Comparison of ENCODE assay signal across 19 cellular contexts in genomic region chr15:66670198-66670597, GRCh38.
"Had no signal": no experiment of that assay in that cellular context is flagged by ENCODE, and none has a peak within 500 bp of the region (broad histone marks: within the 10 kb centered on the region; RNA-seq: fewer than 3 reads in every experiment).

No MANE protein-coding gene starts in this region.

- H3K4me3 ChIP-seq: heart right ventricle, lower lobe of right lung, thoracic aorta, upper lobe of left lung had no signal

- H3K4me3 Mint-ChIP-seq: activated B cell treated with CpG ODN at 0.5 μM for 24 hours; activated CD4-positive, alpha-beta T cell treated with anti-CD3 and anti-CD28 coated beads for 36 hours; activated naive CD4-positive, alpha-beta T cell treated with anti-CD3 and anti-CD28 coated beads for 36 hours; activated naive CD8-positive, alpha-beta T cell treated with anti-CD3 and anti-CD28 coated beads, Interleukin-2, amount 10 ng/mL, durations not matched to agents 7 days and 5 days; natural killer cell treated with Interleukin-12 subunit alpha and Interleukin-12 subunit beta and Interleukin-15 and Interleukin-18, amount 100 ng/mL, for 72 hours had no signal

- H3K27me3 ChIP-seq: heart right ventricle, upper lobe of left lung had no signal

- H3K9me3 ChIP-seq: lower lobe of right lung, thoracic aorta, upper lobe of left lung had no signal

- H3K27ac Mint-ChIP-seq: activated B cell treated with CpG ODN at 0.5 μM for 24 hours; activated CD4-positive, alpha-beta T cell treated with anti-CD3 and anti-CD28 coated beads for 36 hours; activated naive CD4-positive, alpha-beta T cell treated with anti-CD3 and anti-CD28 coated beads for 36 hours; activated naive CD8-positive, alpha-beta T cell treated with anti-CD3 and anti-CD28 coated beads, Interleukin-2, amount 10 ng/mL, durations not matched to agents 7 days and 5 days; natural killer cell treated with Interleukin-12 subunit alpha and Interleukin-12 subunit beta and Interleukin-15 and Interleukin-18, amount 100 ng/mL, for 72 hours had no signal

- H3K9me3 Mint-ChIP-seq: activated naive CD4-positive, alpha-beta T cell treated with anti-CD3 and anti-CD28 coated beads for 36 hours; activated naive CD8-positive, alpha-beta T cell treated with anti-CD3 and anti-CD28 coated beads, Interleukin-2, amount 10 ng/mL, durations not matched to agents 7 days and 5 days; natural killer cell treated with Interleukin-12 subunit alpha and Interleukin-12 subunit beta and Interleukin-15 and Interleukin-18, amount 100 ng/mL, for 72 hours had no signal

- FAIRE-seq: small intestine had no signal

- DNase-seq: activated B cell treated with CpG ODN at 0.5 μM for 24 hours; activated CD4-positive, alpha-beta T cell treated with anti-CD3 and anti-CD28 coated beads for 36 hours; activated CD4-positive, alpha-beta T cell treated with anti-CD3 and anti-CD28 coated beads, Interleukin-2, amount 50 U/mL, for 4 hours; activated effector memory CD4-positive, alpha-beta T cell treated with Interleukin-2 at 50 U/mL for 16 hours; activated naive CD4-positive, alpha-beta T cell treated with anti-CD3 and anti-CD28 coated beads for 36 hours; activated naive CD8-positive, alpha-beta T cell treated with anti-CD3 and anti-CD28 coated beads, Interleukin-2, amount 10 ng/mL, durations not matched to agents 7 days and 5 days; activated T-cell treated with anti-CD3 and anti-CD28 coated beads, Interleukin-2, amount 50 U/mL, for 48 hours; amniotic stem cell; heart right ventricle; lower lobe of right lung; small intestine; stimulated activated CD4-positive, alpha-beta T cell treated with anti-CD3 and anti-CD28 coated beads, Interleukin-15, amount 100 ng/mL, for 24 hours; stimulated activated naive CD4-positive, alpha-beta T cell treated with Interleukin-2 at 50 U/mL for 16 hours; T-helper 9 cell; upper lobe of left lung had no signal

- H3K36me3 Mint-ChIP-seq: activated naive CD8-positive, alpha-beta T cell treated with anti-CD3 and anti-CD28 coated beads, Interleukin-2, amount 10 ng/mL, durations not matched to agents 7 days and 5 days; natural killer cell treated with Interleukin-12 subunit alpha and Interleukin-12 subunit beta and Interleukin-15 and Interleukin-18, amount 100 ng/mL, for 72 hours had no signal

- ATAC-seq: activated CD4-positive, alpha-beta T cell treated with anti-CD3 and anti-CD28 coated beads for 36 hours; heart right ventricle; left lobe of liver; natural killer cell treated with Interleukin-12 subunit alpha and Interleukin-12 subunit beta and Interleukin-15 and Interleukin-18, amount 100 ng/mL, for 72 hours; sciatic nerve had no signal

- H3K27ac ChIP-seq: heart right ventricle, lower lobe of right lung, thoracic aorta had no signal

- H3K36me3 ChIP-seq: heart right ventricle, lower lobe of right lung, thoracic aorta had no signal
